Comparison of ENCODE assay signal across 10 cellular contexts in the genomic region with DNA sequence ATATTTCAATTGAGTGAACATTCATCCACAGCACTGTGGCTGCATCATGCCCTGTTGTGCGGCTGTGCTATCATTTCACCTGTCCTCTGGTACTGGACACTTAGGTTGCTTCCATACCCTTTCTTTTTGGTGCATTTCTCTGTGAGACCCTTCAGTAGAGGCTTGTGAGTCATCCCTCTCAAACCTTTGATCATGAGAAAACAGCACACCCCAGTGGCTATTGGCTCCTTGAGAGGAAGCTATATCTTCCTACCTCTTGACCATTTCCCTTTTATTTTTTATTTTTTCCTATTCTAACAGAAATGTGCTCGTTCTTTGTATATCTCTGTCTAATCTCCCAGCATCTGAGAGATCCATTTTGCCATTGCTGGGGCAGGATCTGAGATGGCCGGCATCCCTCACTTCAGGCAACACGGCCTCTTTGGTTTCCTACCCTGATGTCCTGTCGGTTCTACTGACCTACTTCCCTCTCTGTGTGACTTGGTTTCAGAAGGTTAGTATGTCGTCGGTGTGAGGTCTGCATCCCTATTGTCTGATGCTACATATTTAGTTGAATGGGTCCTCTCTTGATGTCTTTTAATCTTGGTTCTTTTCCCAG. TPM values are rescaled to one million over a fixed set of nuclear protein-coding genes. Genes with fewer than 3 reads are reported as not detected.
A peak's percentile ranks its signal among the peaks of the same experiment; 100 is the strongest.
DNase-seq lines count a peak whose midpoint lies in the region; ATAC-seq, FAIRE-seq and TF ChIP-seq lines count a peak whose summit lies in the region.
"Had no signal": no experiment of that assay in that cellular context is flagged by ENCODE, and none has a peak within 500 bp of the region (broad histone marks: within the 10 kb centered on the region; RNA-seq: fewer than 3 reads in every experiment).

No MANE protein-coding gene starts in this region.

- CTCF ChIA-PET in GM10248 (lab: Yijun Ruan, JAX) = interaction anchor here (0.6 to 1.6 kb wide), 7 partner anchors 12 to 105 kb away, joined by 3 to 6 read pairs (median 3); no protein-coding TSS in a partner anchor

- H3K79me2 ChIP-seq in Loucy (ENCODE audit: insufficient read depth, low read length) = no peaks in the 10 kb centered on the region

- no peaks in the 10 kb centered on the region for H3F3A ChIP-seq in Loucy (ENCODE audit: low read depth)

- H3K9me3 ChIP-seq in Loucy (ENCODE audit: insufficient read depth, low read depth, low read length) = no peaks in the 10 kb centered on the region
- H3K9me3 ChIP-seq: SJCRH30, thyroid gland had no signal

- H3K36me3 ChIP-seq in Loucy (ENCODE audit: insufficient read depth, low read length) (no peaks in the 10 kb centered on the region), bronchial epithelial cell (ENCODE audit: control insufficient read depth, insufficient read depth, low read length) (no peaks in the 10 kb centered on the region)
- H3K36me3 ChIP-seq: SJCRH30, thyroid gland had no signal

- H3K9ac ChIP-seq in Loucy (ENCODE audit: low read depth, low read length, poor library complexity, severe bottlenecking) = no peak overlapping the region

- FAIRE-seq in bronchial epithelial cell (lab: Jason Lieb, UNC) = no peak

- H3K4me3 ChIP-seq in Loucy (ENCODE audit: low read length, poor library complexity, severe bottlenecking) = no peak overlapping the region
- no peak overlapping the region for H3K4me3 ChIP-seq in bronchial epithelial cell (ENCODE audit: low read depth, low read length)
- H3K4me3 ChIP-seq: coronary artery, SJCRH30, thyroid gland had no signal

- no peak for ATAC-seq in GM19035 (IDR thresholded peaks at IDR 0.05; ENCODE audit: unreplicated experiment)
- ATAC-seq in GM18498 (IDR thresholded peaks at IDR 0.05; ENCODE audit: unreplicated experiment) = no peak
- ATAC-seq in GM21723 (IDR thresholded peaks at IDR 0.05; ENCODE audit: unreplicated experiment) = no peak

- H3K27me3 ChIP-seq in Loucy (ENCODE audit: insufficient read depth, low read length, poor library complexity, severe bottlenecking) (no peaks in the 10 kb centered on the region), bronchial epithelial cell (ENCODE audit: control insufficient read depth, insufficient read depth, low read length) (no peaks in the 10 kb centered on the region)
- H3K27me3 ChIP-seq: SJCRH30, thyroid gland had no signal

- no peak overlapping the region for H3K4me2 ChIP-seq in Loucy (ENCODE audit: low read depth, low read length, poor library complexity, severe bottlenecking)

- H3K9me2 ChIP-seq in Loucy (replicated peaks; ENCODE audit: low read depth, low read length) = no peaks in the 10 kb centered on the region

- H4K20me1 ChIP-seq in Loucy (ENCODE audit: insufficient read depth, low read length, poor library complexity, severe bottlenecking) = no peaks in the 10 kb centered on the region

- H2AFZ ChIP-seq in Loucy (ENCODE audit: low read length) = peak overlapping the region; percentile 82

- TF ChIP-seq CTCF in GM10248 (IDR thresholded peaks at IDR 0.05; ENCODE audit: control extremely low read depth, extremely low read depth, low read depth, missing control alignments) (peak; percentile 54), Loucy (conservative IDR thresholded peaks at IDR 0.05; ENCODE audit: low read length) (peak; percentile 67), bronchial epithelial cell (IDR thresholded peaks at IDR 0.05; ENCODE audit: insufficient read depth, low read length, severe bottlenecking) (no peak)

- peaks cover 8% of the 10 kb centered on the region for H3K4me1 ChIP-seq in Loucy (ENCODE audit: insufficient read depth, low read length, poor library complexity, severe bottlenecking)
- H3K4me1 ChIP-seq: SJCRH30, thyroid gland had no signal

- no peak for DNase-seq in GM10248 (ENCODE audit: extremely low spot score)
- peak; percentile 17 for DNase-seq in bronchial epithelial cell (ENCODE audit: low read depth)
- peak; percentile 8 for DNase-seq in non-pigmented ciliary epithelial cell (ENCODE audit: low read depth)

- POLR2A ChIA-PET in GM10248 (lab: Yijun Ruan, JAX) = no interaction called here

RNA-seq across cellular contexts. Expression of gene PIK3AP1, which starts 23.8 kb away (rescaled TPM):
- total RNA-seq in bronchial epithelial cell = 2.1 and 5.2 TPM in 2 replicates
